ENCODE assay signal across 16 cellular contexts in the genomic region with DNA sequence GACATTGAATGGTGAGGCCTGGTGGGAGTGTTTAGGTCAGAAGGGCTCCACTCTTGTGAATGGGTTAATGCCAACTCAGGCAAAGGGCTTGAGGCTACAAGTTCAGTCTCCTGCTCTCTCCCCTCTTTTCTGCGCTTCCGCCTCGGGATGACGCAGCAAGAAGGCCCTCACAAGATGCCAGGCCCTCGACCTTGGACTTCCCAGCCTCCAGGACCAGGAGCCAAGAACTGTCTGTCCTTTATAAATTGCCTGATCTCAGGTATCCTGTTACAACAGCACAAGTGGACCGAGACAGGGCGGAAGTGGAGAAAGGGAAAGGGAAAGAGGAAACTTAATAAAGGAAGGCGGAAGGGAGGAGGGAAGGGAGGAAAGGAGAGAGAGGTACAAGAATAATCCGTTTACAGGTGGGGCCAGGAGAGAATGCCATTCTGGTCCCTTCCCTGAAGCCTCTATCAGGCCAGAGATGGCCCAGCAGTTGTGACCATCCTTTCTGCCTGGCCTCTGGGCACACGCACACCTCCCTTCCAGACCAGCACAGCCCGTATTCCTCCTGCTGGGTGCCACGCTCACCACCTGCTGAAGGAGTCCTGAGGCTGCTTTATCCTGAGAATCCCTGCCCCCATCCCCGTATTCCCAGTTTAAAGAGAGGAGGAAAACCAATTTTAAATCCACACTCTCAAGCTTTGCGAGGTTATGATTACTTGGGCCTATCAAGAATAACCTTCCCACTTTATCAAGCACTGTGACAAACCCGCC.
DNase-seq lines count a peak whose midpoint lies in the region; ATAC-seq and TF ChIP-seq lines count a peak whose summit lies in the region.
"Had no signal": no experiment of that assay in that cellular context is flagged by ENCODE, and none has a peak within 500 bp of the region (broad histone marks: within the 10 kb centered on the region; RNA-seq: fewer than 3 reads in every experiment).

No MANE protein-coding gene starts in this region.

- H3K79me2 ChIP-seq in DND-41 (ENCODE audit: insufficient read depth, low read length) (peaks cover 42% of the 10 kb centered on the region), neural cell (replicated peaks; ENCODE audit: insufficient read depth, low read length) (no peaks in the 10 kb centered on the region)

- H3K27ac ChIP-seq in DND-41 (ENCODE audit: low read length): peak overlapping the region; percentile 18
- peak overlapping the region in 30 of 59 donors; percentile 4 to 74 (median 44) for H3K27ac ChIP-seq in dorsolateral prefrontal cortex
- H3K27ac ChIP-seq in neural cell (ENCODE audit: low read length): peak overlapping the region; percentile 94
- H3K27ac ChIP-seq: breast epithelium, C4-2B, RWPE1 had no signal

- peaks cover 42% of the 10 kb centered on the region for H3K36me3 Mint-ChIP-seq in mesothelial cell of epicardium

- TF ChIP-seq CTCF in DND-41 (IDR thresholded peaks at IDR 0.05; ENCODE audit: borderline replicate concordance, extremely low read depth, low read length, poor library complexity, severe bottlenecking): no peak
- no peak for TF ChIP-seq CTCF in dorsolateral prefrontal cortex (IDR thresholded peaks at IDR 0.05 in 54 of 56, conservative IDR thresholded peaks at IDR 0.05 in 2 of 56; ENCODE audit: low read depth in 1 of 56, partially characterized antibody in 56 of 56)
- no peak for TF ChIP-seq CTCF in neural cell (IDR thresholded peaks at IDR 0.05; ENCODE audit: poor library complexity, severe bottlenecking)
- no peak for TF ChIP-seq CTCF in mesothelial cell of epicardium (IDR thresholded peaks at IDR 0.05; ENCODE audit: unreplicated experiment)

- no peaks in the 10 kb centered on the region for H3K4me1 Mint-ChIP-seq in mesothelial cell of epicardium

- ATAC-seq in DND-41 (ENCODE audit: insufficient read depth, low read depth) (0 out of 3 replicates have a peak, but pooled peaks have one; percentile 17), GM21723 (IDR thresholded peaks at IDR 0.05; ENCODE audit: unreplicated experiment) (no peak)

- H3K9ac ChIP-seq in DND-41 (ENCODE audit: low read depth, low read length): no peak overlapping the region
- peak overlapping the region; percentile 67 for H3K9ac ChIP-seq in neural cell (ENCODE audit: low read length)

- peaks cover 5% of the 10 kb centered on the region for H3F3A ChIP-seq in neural cell (ENCODE audit: insufficient read depth, low read length, poor library complexity, severe bottlenecking)

- H3K36me3 ChIP-seq in DND-41 (ENCODE audit: insufficient read depth, low read length) (peaks cover 76% of the 10 kb centered on the region), neural cell (ENCODE audit: insufficient read depth, low read length) (no peaks in the 10 kb centered on the region)
- H3K36me3 ChIP-seq: breast epithelium had no signal

- no peak overlapping the region for H2AFZ ChIP-seq in DND-41 (ENCODE audit: low read depth, low read length)
- peak overlapping the region; percentile 42 for H2AFZ ChIP-seq in neural cell (ENCODE audit: low read depth, low read length)

- H3K9me2 ChIP-seq in neural cell (ENCODE audit: insufficient read depth, low read length): no peaks in the 10 kb centered on the region

- H3K4me2 ChIP-seq in DND-41 (ENCODE audit: insufficient read depth, low read length) (no peak overlapping the region), neural cell (ENCODE audit: low read length) (no peak overlapping the region)

- peaks cover 31% of the 10 kb centered on the region for H3K9me3 Mint-ChIP-seq in mesothelial cell of epicardium

- H3K4me3 ChIP-seq in DND-41 (ENCODE audit: low read depth in 1 of 2, low read length in 2 of 2): no peak overlapping the region
- peak overlapping the region in 1 of 59 donors; percentile 3 for H3K4me3 ChIP-seq in dorsolateral prefrontal cortex
- H3K4me3 ChIP-seq in neural cell (ENCODE audit: low read length): peak overlapping the region; percentile 52
- H3K4me3 ChIP-seq: breast epithelium had no signal

- no peak overlapping the region for H3K4me3 Mint-ChIP-seq in mesothelial cell of epicardium
- H3K4me3 Mint-ChIP-seq: HFFc6 had no signal

- no peaks in the 10 kb centered on the region for H3K27me3 Mint-ChIP-seq in mesothelial cell of epicardium (ENCODE audit: low read depth)

- TF ChIP-seq EP300 in neural cell (conservative IDR thresholded peaks at IDR 0.05; ENCODE audit: poor library complexity, severe bottlenecking): no peak

- intact Hi-C loops in dorsolateral prefrontal cortex (cut with DNase I): no loop called here

- DNase-seq in DND-41: no peak
- peak; percentile 6 for DNase-seq in NCI-H187 treated with DMSO at 0.1 percent for 48 hours (lab: John Stamatoyannopoulos, UW)
- no peak for DNase-seq in dorsolateral prefrontal cortex
- no peak for DNase-seq in mesothelial cell of epicardium (ENCODE audit: low spot score in 2 of 2, unreplicated experiment in 2 of 2)
- DNase-seq in superior temporal gyrus (ENCODE audit: extremely low spot score): no peak
- DNase-seq: activated CD4-positive, alpha-beta T cell treated with anti-CD3 and anti-CD28 coated beads for 1 hour; EL; HFFc6; NCI-H1436 treated with DMSO at 0.1 percent for 48 hours; NCI-H82 had no signal

- TF ChIP-seq RAD21 in neural cell (conservative IDR thresholded peaks at IDR 0.05): no peak

- H3K27me3 ChIP-seq in DND-41 (ENCODE audit: insufficient read depth, low read length, poor library complexity) (no peaks in the 10 kb centered on the region), dorsolateral prefrontal cortex (no peaks in the 10 kb centered on the region), neural cell (ENCODE audit: insufficient read depth, low read depth, low read length) (no peaks in the 10 kb centered on the region)
- H3K27me3 ChIP-seq: breast epithelium had no signal

- H4K20me1 ChIP-seq in DND-41 (ENCODE audit: insufficient read depth, low read length) (no peaks in the 10 kb centered on the region), neural cell (ENCODE audit: insufficient read depth) (no peaks in the 10 kb centered on the region)

- no peaks in the 10 kb centered on the region for H3K4me1 ChIP-seq in DND-41 (ENCODE audit: insufficient read depth, low read length)
- H3K4me1 ChIP-seq: breast epithelium had no signal

- H3K9me3 ChIP-seq in DND-41 (ENCODE audit: insufficient read depth, low read length, severe bottlenecking) (peaks cover 10% of the 10 kb centered on the region), neural cell (ENCODE audit: low read length) (no peaks in the 10 kb centered on the region)

- H3K27ac Mint-ChIP-seq in mesothelial cell of epicardium: no peak overlapping the region
- H3K27ac Mint-ChIP-seq: activated T-helper 2 cell treated with anti-CD3 and anti-CD28 coated beads, Interferon-gamma antibody, Interleukin-2, Interleukin-4, amounts not matched to agents 10 μg/mL and 5 μg/mL and 100 μg/mL, durations not matched to agents 14 hours and 24 hours and 36 hours; HFFc6 had no signal

TF ChIP-seq in neural cell, 6 proteins besides CTCF, POLR2A, EP300 and RAD21:
- no peak for TF ChIP-seq SMC3 (conservative IDR thresholded peaks at IDR 0.05; ENCODE audit: poor library complexity)
- TF ChIP-seq, protein P1, sequence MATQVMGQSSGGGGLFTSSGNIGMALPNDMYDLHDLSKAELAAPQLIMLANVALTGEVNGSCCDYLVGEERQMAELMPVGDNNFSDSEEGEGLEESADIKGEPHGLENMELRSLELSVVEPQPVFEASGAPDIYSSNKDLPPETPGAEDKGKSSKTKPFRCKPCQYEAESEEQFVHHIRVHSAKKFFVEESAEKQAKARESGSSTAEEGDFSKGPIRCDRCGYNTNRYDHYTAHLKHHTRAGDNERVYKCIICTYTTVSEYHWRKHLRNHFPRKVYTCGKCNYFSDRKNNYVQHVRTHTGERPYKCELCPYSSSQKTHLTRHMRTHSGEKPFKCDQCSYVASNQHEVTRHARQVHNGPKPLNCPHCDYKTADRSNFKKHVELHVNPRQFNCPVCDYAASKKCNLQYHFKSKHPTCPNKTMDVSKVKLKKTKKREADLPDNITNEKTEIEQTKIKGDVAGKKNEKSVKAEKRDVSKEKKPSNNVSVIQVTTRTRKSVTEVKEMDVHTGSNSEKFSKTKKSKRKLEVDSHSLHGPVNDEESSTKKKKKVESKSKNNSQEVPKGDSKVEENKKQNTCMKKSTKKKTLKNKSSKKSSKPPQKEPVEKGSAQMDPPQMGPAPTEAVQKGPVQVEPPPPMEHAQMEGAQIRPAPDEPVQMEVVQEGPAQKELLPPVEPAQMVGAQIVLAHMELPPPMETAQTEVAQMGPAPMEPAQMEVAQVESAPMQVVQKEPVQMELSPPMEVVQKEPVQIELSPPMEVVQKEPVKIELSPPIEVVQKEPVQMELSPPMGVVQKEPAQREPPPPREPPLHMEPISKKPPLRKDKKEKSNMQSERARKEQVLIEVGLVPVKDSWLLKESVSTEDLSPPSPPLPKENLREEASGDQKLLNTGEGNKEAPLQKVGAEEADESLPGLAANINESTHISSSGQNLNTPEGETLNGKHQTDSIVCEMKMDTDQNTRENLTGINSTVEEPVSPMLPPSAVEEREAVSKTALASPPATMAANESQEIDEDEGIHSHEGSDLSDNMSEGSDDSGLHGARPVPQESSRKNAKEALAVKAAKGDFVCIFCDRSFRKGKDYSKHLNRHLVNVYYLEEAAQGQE (IDR thresholded peaks at IDR 0.05; ENCODE audit: borderline replicate concordance): peak; percentile 96
- TF ChIP-seq TAF1 (IDR thresholded peaks at IDR 0.05; ENCODE audit: low read depth): no peak
- TF ChIP-seq POLR2AphosphoS5 (IDR thresholded peaks at IDR 0.05): no peak
- no peak for TF ChIP-seq MXI1 (conservative IDR thresholded peaks at IDR 0.05; ENCODE audit: poor library complexity, severe bottlenecking)
- TF ChIP-seq EZH2 (IDR thresholded peaks at IDR 0.05; ENCODE audit: borderline replicate concordance, insufficient read depth, low read length, poor library complexity, severe bottlenecking): no peak

Comparison
In these comparisons a context has a peak if more than half of its experiments do, and no peak if none do; other contexts are left out.
1. H3K27ac ChIP-seq: peak in every context shown above with its lines; median percentile 94 in neural cell; 44 in dorsolateral prefrontal cortex; 18 in DND-41.